In genomic region chr12:89732511-89732910, GRCh38 we compare ENCODE assay signal across 23 cellular contexts. TPM values are rescaled to one million over a fixed set of nuclear protein-coding genes. Genes with fewer than 3 reads are reported as not detected.
DNase-seq lines count a peak whose midpoint lies in the region; ATAC-seq and TF ChIP-seq lines count a peak whose summit lies in the region.
"Had no signal": no experiment of that assay in that cellular context is flagged by ENCODE, and none has a peak within 500 bp of the region (broad histone marks: within the 10 kb centered on the region; RNA-seq: fewer than 3 reads in every experiment).

No MANE protein-coding gene starts in this region.

- H3K9me3 ChIP-seq in SK-N-SH, result 0 out of 2 replicates have a peak, but pooled peaks cover 3% of the 10 kb centered on the region
- peaks cover 9% of the 10 kb centered on the region for H3K9me3 ChIP-seq in RWPE2 (ENCODE audit: severe bottlenecking)
- H3K9me3 ChIP-seq in fibroblast of lung (ENCODE audit: control insufficient read depth, insufficient read depth, low read depth, low read length), result no peaks in the 10 kb centered on the region
- H3K9me3 ChIP-seq in subcutaneous abdominal adipose tissue (ENCODE audit: control insufficient read depth in 5 of 5, low read length in 5 of 5), result peaks cover 0 to 3% (median 0%) of the 10 kb centered on the region in 5 donors
- H3K9me3 ChIP-seq in Peyer's patch, result no peaks in the 10 kb centered on the region
- H3K9me3 ChIP-seq: gastrocnemius medialis had no signal

- H3K79me2 ChIP-seq in SK-N-SH (ENCODE audit: insufficient read depth) (no peaks in the 10 kb centered on the region), fibroblast of lung (ENCODE audit: control insufficient read depth, insufficient read depth, low read length) (no peaks in the 10 kb centered on the region)

- H3K4me1 ChIP-seq in SK-N-SH (ENCODE audit: control insufficient read depth in 1 of 2, insufficient read depth in 2 of 2, low read depth in 1 of 2, low read length in 1 of 2) (no peaks in the 10 kb centered on the region; a peak in 1 of 4 replicates), RWPE2 (ENCODE audit: insufficient read depth, poor library complexity, severe bottlenecking) (peaks cover 38% of the 10 kb centered on the region), fibroblast of lung (ENCODE audit: control insufficient read depth, extremely low read depth, insufficient read depth, low read length) (peaks cover 11% of the 10 kb centered on the region), subcutaneous abdominal adipose tissue (ENCODE audit: control insufficient read depth in 5 of 5, insufficient read depth in 5 of 5, low read length in 5 of 5) (no peaks in the 10 kb centered on the region), Peyer's patch (no peaks in the 10 kb centered on the region)
- H3K4me1 ChIP-seq: gastrocnemius medialis, neural progenitor cell had no signal

- H3K9ac ChIP-seq in SK-N-SH (no peak overlapping the region), fibroblast of lung (ENCODE audit: insufficient read depth, low read length) (no peak overlapping the region), subcutaneous abdominal adipose tissue (ENCODE audit: low read length in 5 of 5) (no peak overlapping the region)
- H3K9ac ChIP-seq: neural progenitor cell had no signal

- no peak overlapping the region for H3K27ac ChIP-seq in SK-N-SH (ENCODE audit: low read depth in 2 of 2, low read length in 1 of 2)
- H3K27ac ChIP-seq in RWPE2 (ENCODE audit: poor library complexity, severe bottlenecking), result peak overlapping the region; percentile 93
- peak overlapping the region; percentile 71 for H3K27ac ChIP-seq in fibroblast of lung (ENCODE audit: insufficient read depth, low read length)
- peak overlapping the region; percentile 21 for H3K27ac ChIP-seq in subcutaneous abdominal adipose tissue (ENCODE audit: low read depth, low read length)
- H3K27ac ChIP-seq in Peyer's patch, result peak overlapping the region in 1 of 4 donors; percentile 42
- H3K27ac ChIP-seq: gastrocnemius medialis, neural progenitor cell, upper lobe of left lung had no signal

- H3K4me3 ChIP-seq in SK-N-SH (ENCODE audit: low read depth in 2 of 2, low read length in 1 of 2) (no peak overlapping the region), RWPE2 (ENCODE audit: severe bottlenecking) (no peak overlapping the region), fibroblast of lung (replicated peaks in 1 of 4; ENCODE audit: control extremely low read depth in 1 of 4, insufficient read depth in 1 of 4, low read depth in 3 of 4, low read length in 4 of 4) (no peak overlapping the region), subcutaneous abdominal adipose tissue (ENCODE audit: low read depth in 1 of 5, low read length in 5 of 5) (no peak overlapping the region), Peyer's patch (no peak overlapping the region)
- H3K4me3 ChIP-seq: gastrocnemius medialis, neural progenitor cell, upper lobe of left lung had no signal

- H3K36me3 ChIP-seq in SK-N-SH (replicated peaks in 1 of 2; ENCODE audit: control insufficient read depth in 1 of 2, insufficient read depth in 2 of 2, low read length in 1 of 2), result no peaks in the 10 kb centered on the region
- H3K36me3 ChIP-seq in RWPE2 (ENCODE audit: low read depth), result no peaks in the 10 kb centered on the region
- H3K36me3 ChIP-seq in fibroblast of lung (ENCODE audit: control insufficient read depth, insufficient read depth, low read length), result no peaks in the 10 kb centered on the region
- no peaks in the 10 kb centered on the region for H3K36me3 ChIP-seq in subcutaneous abdominal adipose tissue (ENCODE audit: control insufficient read depth in 5 of 5, insufficient read depth in 5 of 5, low read length in 5 of 5)
- H3K36me3 ChIP-seq in Peyer's patch, result no peaks in the 10 kb centered on the region
- H3K36me3 ChIP-seq: gastrocnemius medialis, neural progenitor cell, upper lobe of left lung had no signal

- no peaks in the 10 kb centered on the region for H3K9me2 ChIP-seq in SK-N-SH

- WGBS in SK-N-SH (ENCODE audit: low lambda C conversion rate), result 56% methylated on average over 2 of the region's 2 CpGs

- TF ChIP-seq CTCF in SK-N-SH (IDR thresholded peaks at IDR 0.05), result no peak
- TF ChIP-seq CTCF in RWPE2 (IDR thresholded peaks at IDR 0.05; ENCODE audit: poor library complexity, severe bottlenecking), result no peak
- TF ChIP-seq CTCF in fibroblast of lung (conservative IDR thresholded peaks at IDR 0.05 in 1 of 2, IDR thresholded peaks at IDR 0.05 in 1 of 2; ENCODE audit: low read depth in 1 of 2, low read length in 2 of 2), result no peak
- TF ChIP-seq CTCF in Peyer's patch (IDR thresholded peaks at IDR 0.05), result no peak

- no peak for DNase-seq in SK-N-SH
- no peak for DNase-seq in RWPE2 (ENCODE audit: low spot score)
- DNase-seq in fibroblast of lung (ENCODE audit: low read depth in 2 of 2), result peak in 1 of 2 donors; percentile 58
- DNase-seq in Peyer's patch, result no peak
- no peak for DNase-seq in amygdala (lab: John Stamatoyannopoulos, UW)
- DNase-seq: 8988T; activated CD4-positive, alpha-beta T cell treated with anti-CD3 and anti-CD28 coated beads, Interleukin-2, amount 50 U/mL, for 4 hours; activated CD4-positive, CD25-positive, alpha-beta regulatory T cell; activated CD8-positive, alpha-beta memory T cell treated with anti-CD3 and anti-CD28 coated beads, Interleukin-2, amount 50 U/mL, for 48 hours; AML-193; DMS79; gastrocnemius medialis; NCI-H1092 treated with DMSO at 0.1 percent for 48 hours; NCI-H526 treated with DMSO at 0.1 percent for 48 hours; stimulated activated CD8-positive, alpha-beta memory T cell treated with anti-CD3 and anti-CD28 coated beads, Interleukin-4, amount 100 ng/mL, for 48 hours; T1000; upper lobe of left lung had no signal

- H2AFZ ChIP-seq in SK-N-SH (ENCODE audit: low read depth) (peak overlapping the region; percentile 7; the same call in 1 of the 2 replicates), fibroblast of lung (ENCODE audit: low read length) (no peak overlapping the region)
- H2AFZ ChIP-seq: neural progenitor cell had no signal

- H3K4me2 ChIP-seq in SK-N-SH (no peak overlapping the region), fibroblast of lung (ENCODE audit: extremely low read depth, insufficient read depth, low read length) (no peak overlapping the region)
- H3K4me2 ChIP-seq: neural progenitor cell had no signal

- no peak for TF ChIP-seq EP300 in SK-N-SH (IDR thresholded peaks at IDR 0.05; ENCODE audit: borderline replicate concordance in 1 of 2, low read depth in 1 of 2, low read length in 1 of 2)

- CTCF ChIA-PET in SK-N-SH (lab: Yijun Ruan, JAX), result no interaction called here

- peaks cover 9% of the 10 kb centered on the region for H3F3A ChIP-seq in SK-N-SH (replicated peaks; ENCODE audit: insufficient read depth)

- H3K27me3 ChIP-seq in SK-N-SH (ENCODE audit: insufficient read depth), result no peaks in the 10 kb centered on the region
- H3K27me3 ChIP-seq in RWPE2 (ENCODE audit: insufficient read depth, poor library complexity, severe bottlenecking), result no peaks in the 10 kb centered on the region
- no peaks in the 10 kb centered on the region for H3K27me3 ChIP-seq in fibroblast of lung (ENCODE audit: control insufficient read depth, insufficient read depth, low read length)
- H3K27me3 ChIP-seq in subcutaneous abdominal adipose tissue (ENCODE audit: control insufficient read depth in 5 of 5, insufficient read depth in 4 of 5, low read length in 5 of 5), result no peaks in the 10 kb centered on the region
- no peaks in the 10 kb centered on the region for H3K27me3 ChIP-seq in Peyer's patch
- H3K27me3 ChIP-seq: gastrocnemius medialis, neural progenitor cell, upper lobe of left lung had no signal

- ATAC-seq in SK-N-SH treated with all-trans-retinoic acid at 6 μM for 48 hours, result no peak
- no peak for ATAC-seq in RWPE2 (ENCODE audit: low read depth)
- no peak for ATAC-seq in GM18502 (IDR thresholded peaks at IDR 0.05; ENCODE audit: poor library complexity, unreplicated experiment)
- ATAC-seq: activated T-helper 17 cell treated with anti-CD3 and anti-CD28 coated beads, Interleukin-2, amount 50 U/mL, for 72 hours; gastrocnemius medialis; sciatic nerve had no signal

- POLR2A ChIA-PET in SK-N-SH (lab: Yijun Ruan, JAX), result no interaction called here

- no peaks in the 10 kb centered on the region for H4K20me1 ChIP-seq in SK-N-SH (ENCODE audit: insufficient read depth)
- H4K20me1 ChIP-seq in fibroblast of lung (ENCODE audit: control insufficient read depth, extremely low read depth, insufficient read depth, low read length), result no peaks in the 10 kb centered on the region

- no peak for TF ChIP-seq RAD21 in SK-N-SH (IDR thresholded peaks at IDR 0.05; ENCODE audit: low read length)

- no peak for TF ChIP-seq POLR2A in Peyer's patch (IDR thresholded peaks at IDR 0.05)

TF ChIP-seq in SK-N-SH, 30 proteins besides CTCF, POLR2A, EP300 and RAD21 (continues in another document):
- TF ChIP-seq NRF1 (IDR thresholded peaks at IDR 0.05; ENCODE audit: low read depth, low read length), result no peak
- no peak for TF ChIP-seq NFIC (IDR thresholded peaks at IDR 0.05; ENCODE audit: borderline replicate concordance)
- TF ChIP-seq FOSL2 (IDR thresholded peaks at IDR 0.05; ENCODE audit: borderline replicate concordance, low read depth), result no peak
- no peak for TF ChIP-seq TAF1 (IDR thresholded peaks at IDR 0.05; ENCODE audit: borderline replicate concordance, low read depth, low read length)
- no peak for TF ChIP-seq JUND (IDR thresholded peaks at IDR 0.05)

TF ChIP-seq in SK-N-SH treated with all-trans-retinoic acid at 6 μM for 48 hours, 23 proteins besides CTCF, POLR2A, EP300 and RAD21 (continues in another document):
- TF ChIP-seq TOX (CRISPR knock-in tag; IDR thresholded peaks at IDR 0.05; ENCODE audit: borderline replicate concordance) (no peak), ZNF565 (CRISPR knock-in tag; conservative IDR thresholded peaks at IDR 0.05; ENCODE audit: low read depth) (no peak), ZFP30 (CRISPR knock-in tag; IDR thresholded peaks at IDR 0.05) (no peak), ESRRG (CRISPR knock-in tag; IDR thresholded peaks at IDR 0.05) (no peak), SNAI2 (CRISPR knock-in tag; IDR thresholded peaks at IDR 0.05) (no peak)

RNA-seq across cellular contexts. Expression of gene ATP2B1, which starts 23.9 kb away (rescaled TPM):
- 2.9 and 4.3 TPM in 2 replicates for polyA plus RNA-seq in SK-N-SH (2012; rRNA removed)
- polyA plus RNA-seq in SK-N-SH (2012; cell fraction: cytosol; rRNA removed), result 4.8 and 6.1 TPM in 2 replicates
- 10.1 and 10.3 TPM in 2 replicates for polyA plus RNA-seq in SK-N-SH (2012; cell fraction: nucleus; rRNA removed)
- total RNA-seq in fibroblast of lung, result 101 and 141 TPM in 2 replicates
- polyA plus RNA-seq in fibroblast of lung, result 43.0 and 64.3 TPM in 2 replicates
- 39.8 and 57.0 TPM in 2 replicates for polyA plus RNA-seq in fibroblast of lung (2012)
- 7.4 and 17.9 TPM in 2 replicates for polyA minus RNA-seq in fibroblast of lung (ENCODE audit: low replicate concordance)
- 100 to 1,000 TPM in 1 of 4 donors, 10 to 100 TPM in 3; 79.2 to 117 (median 85.7) TPM for total RNA-seq in Peyer's patch

Comparison
In these comparisons a context has a peak if more than half of its experiments do, and no peak if none do; other contexts are left out.
1. H3K27ac ChIP-seq: peak in RWPE2 (single experiment), fibroblast of lung (single experiment) and subcutaneous abdominal adipose tissue (single experiment); none in SK-N-SH (0 of 2).